In genomic region chr11:93735627-93736026, GRCh38 we compare ENCODE assay signal across 17 cellular contexts. TPM values are rescaled to one million over a fixed set of nuclear protein-coding genes. Genes with fewer than 3 reads are reported as not detected.
A peak's percentile ranks its signal among the peaks of the same experiment; 100 is the strongest.
DNase-seq lines count a peak whose midpoint lies in the region; ATAC-seq, FAIRE-seq and TF ChIP-seq lines count a peak whose summit lies in the region.
"Had no signal": no experiment of that assay in that cellular context is flagged by ENCODE, and none has a peak within 500 bp of the region (broad histone marks: within the 10 kb centered on the region; RNA-seq: fewer than 3 reads in every experiment).

No MANE protein-coding gene starts in this region.

- no peak for TF ChIP-seq RAD21 in GM12878 (IDR thresholded peaks at IDR 0.05; ENCODE audit: insufficient read depth, low read depth, low read length)

- H2BK120ac ChIP-seq in trophoblast cell (ENCODE audit: insufficient read depth, low read length, poor library complexity), result no peak overlapping the region

- POLR2A ChIA-PET in OCI-LY7 (lab: Charles Lee), result interaction anchor here (0.6 to 1.2 kb wide), 4 partner anchors 20 to 748 kb away, joined by 3 to 7 read pairs (median 3); partner anchors contain the start of gene MED17
- POLR2A ChIA-PET in GM12878 (lab: Charles Lee), result interaction anchor here (1.0 to 1.4 kb wide), 3 partner anchors 11 to 74 kb away, joined by 3 to 4 read pairs (median 3); partner anchors contain the start of gene CEP295

- peaks cover 69% of the 10 kb centered on the region for H3K4me1 Mint-ChIP-seq in activated CD8-positive, alpha-beta memory T cell treated with anti-CD3 and anti-CD28 coated beads, Interleukin-2, amount 10 ng/mL, durations not matched to agents 7 days and 5 days

- peaks cover 83% of the 10 kb centered on the region for H3K36me3 Mint-ChIP-seq in activated CD8-positive, alpha-beta memory T cell treated with anti-CD3 and anti-CD28 coated beads, Interleukin-2, amount 10 ng/mL, durations not matched to agents 7 days and 5 days

- no peak for TF ChIP-seq EP300 in GM12878 (IDR thresholded peaks at IDR 0.05; ENCODE audit: borderline replicate concordance in 1 of 2, control insufficient read depth in 1 of 2, low read depth in 2 of 2, low read length in 2 of 2)

- no peaks in the 10 kb centered on the region for H3K9me3 ChIP-seq in OCI-LY7 (ENCODE audit: low read length)
- H3K9me3 ChIP-seq in GM12878 (replicated peaks; ENCODE audit: control insufficient read depth, insufficient read depth, low read length), result no peaks in the 10 kb centered on the region
- H3K9me3 ChIP-seq in trophoblast cell (ENCODE audit: insufficient read depth, low read depth, low read length), result no peaks in the 10 kb centered on the region
- H3K9me3 ChIP-seq: esophagus muscularis mucosa, mucosa of descending colon, tibial artery had no signal

- H3K36me3 ChIP-seq in OCI-LY7 (ENCODE audit: insufficient read depth, low read length) (peaks cover 100% of the 10 kb centered on the region), GM12878 (ENCODE audit: control insufficient read depth in 2 of 2, insufficient read depth in 2 of 2, low read length in 1 of 2) (peaks cover 9 to 37% of the 10 kb centered on the region in 2 experiments), trophoblast cell (ENCODE audit: control insufficient read depth in 1 of 2, insufficient read depth in 2 of 2, low read length in 2 of 2) (peaks cover 16 to 25% of the 10 kb centered on the region in 2 experiments)

- no peak for FAIRE-seq in GM12878 (lab: Jason Lieb, UNC)
- FAIRE-seq: bronchial epithelial cell, GM18507, RCC 7860 had no signal

- CTCF ChIA-PET in activated CD8-positive, alpha-beta memory T cell treated with anti-CD3 and anti-CD28 coated beads, Interleukin-2, amount 10 ng/mL, durations not matched to agents 7 days and 5 days (lab: Charles Lee), result interaction anchor here (0.6 kb wide), 1 partner anchor 73 kb away, joined by 3 read pairs; no protein-coding TSS in a partner anchor
- CTCF ChIA-PET in OCI-LY7 (lab: Charles Lee; ENCODE audit: unreplicated experiment) (interaction anchor here (0.5 kb wide), 1 partner anchor 54 kb away, joined by 3 read pairs; no protein-coding TSS in a partner anchor), GM12878 (lab: Yijun Ruan, JAX) (interaction anchor here (0.5 to 1.8 kb wide), 3 partner anchors 10 to 785 kb away, joined by 3 to 5 read pairs (median 4); partner anchors contain the start of gene MED17)

- H3K4me1 ChIP-seq in OCI-LY7 (ENCODE audit: insufficient read depth, low read length, poor library complexity, severe bottlenecking) (peaks cover 67% of the 10 kb centered on the region), GM12878 (ENCODE audit: control insufficient read depth, insufficient read depth, low read length) (no peaks in the 10 kb centered on the region; the same call in none of the 2 replicates), trophoblast cell (ENCODE audit: control insufficient read depth in 1 of 2, insufficient read depth in 2 of 2, low read length in 2 of 2) (no peaks in the 10 kb centered on the region)

- no peak overlapping the region for H3K14ac ChIP-seq in trophoblast cell (ENCODE audit: low read length)

- no peaks in the 10 kb centered on the region for H3K9me2 ChIP-seq in OCI-LY7 (ENCODE audit: insufficient read depth, low read length)

- no peaks in the 10 kb centered on the region for H3K9me3 Mint-ChIP-seq in activated CD8-positive, alpha-beta memory T cell treated with anti-CD3 and anti-CD28 coated beads, Interleukin-2, amount 10 ng/mL, durations not matched to agents 7 days and 5 days (ENCODE audit: low read depth)

- H4K20me1 ChIP-seq in OCI-LY7 (ENCODE audit: insufficient read depth, low read length) (peaks cover 92% of the 10 kb centered on the region), GM12878 (ENCODE audit: control insufficient read depth, insufficient read depth) (no peaks in the 10 kb centered on the region)

- no peak for DNase-seq in activated CD8-positive, alpha-beta memory T cell treated with anti-CD3 and anti-CD28 coated beads, Interleukin-2, amount 10 ng/mL, durations not matched to agents 7 days and 5 days
- no peak for DNase-seq in activated CD8-positive, alpha-beta memory T cell treated with anti-CD3 and anti-CD28 coated beads, Interleukin-2, amount 50 U/mL, for 48 hours
- no peak for DNase-seq in OCI-LY7 (ENCODE audit: low spot score)
- no peak for DNase-seq in GM12878 (ENCODE audit: low read depth, low spot score)
- no peak for DNase-seq in trophoblast cell
- DNase-seq in SKM-1 treated with dmso at 0.1 percent for 144 hours (lab: John Stamatoyannopoulos, UW; ENCODE audit: unreplicated experiment), result no peak
- DNase-seq in AG08395 (ENCODE audit: low spot score), result no peak
- DNase-seq: activated CD8-positive, alpha-beta memory T cell treated with anti-CD3 and anti-CD28 coated beads, Interleukin-2, amount 50 U/mL, for 4 hours; mucosa of descending colon; NCI-H2171 treated with DMSO at 0.1 percent for 48 hours; right cardiac atrium; tibial artery had no signal

- WGBS in GM12878 (ENCODE audit: insufficient coverage, insufficient replicate concordance, low lambda C conversion rate, missing lambda C conversion rate), result 6% methylated on average over 1 of the region's 1 CpG
- no CpG with 5 or more reads among the region's 1 CpG for WGBS in trophoblast cell (ENCODE audit: extremely low coverage, insufficient coverage, insufficient read length)

- H3K4me2 ChIP-seq in OCI-LY7 (ENCODE audit: low read length) (peak overlapping the region; percentile 87), GM12878 (ENCODE audit: control insufficient read depth, insufficient read depth) (no peak overlapping the region), trophoblast cell (ENCODE audit: low read length) (no peak overlapping the region)

- BruUV-seq in OCI-LY7 (replicated peaks; lab: Mats Ljungman, UMichigan) (no TSS peak), GM12878 (replicated peaks; lab: Mats Ljungman, UMichigan) (no TSS peak)

- H3K27ac ChIP-seq in OCI-LY7 (ENCODE audit: low read depth, low read length, poor library complexity, severe bottlenecking) (no peak overlapping the region), GM12878 (ENCODE audit: control insufficient read depth, insufficient read depth) (no peak overlapping the region), trophoblast cell (ENCODE audit: low read depth, low read length) (no peak overlapping the region)
- H3K27ac ChIP-seq: esophagus muscularis mucosa, tibial artery had no signal

- peaks cover 81% of the 10 kb centered on the region for H3K79me2 ChIP-seq in OCI-LY7 (ENCODE audit: insufficient read depth, low read depth, low read length)
- peaks cover 76% of the 10 kb centered on the region for H3K79me2 ChIP-seq in GM12878 (ENCODE audit: control insufficient read depth, insufficient read depth, low read length)
- H3K79me2 ChIP-seq in trophoblast cell (ENCODE audit: control insufficient read depth, insufficient read depth, low read length, poor library complexity), result peaks cover 4% of the 10 kb centered on the region

- H4K12ac ChIP-seq in trophoblast cell (ENCODE audit: low read depth, low read length), result peak overlapping the region; percentile 30

- H3K23ac ChIP-seq in trophoblast cell (ENCODE audit: low read length), result no peak overlapping the region

- H2AK5ac ChIP-seq in trophoblast cell (ENCODE audit: low read length), result no peak overlapping the region

- intact Hi-C loops in OCI-LY7 (cut with micrococcal nuclease; ENCODE audit: unreplicated experiment), result no loop called here
- intact Hi-C loops in GM12878 (cut with micrococcal nuclease; ENCODE audit: unreplicated experiment), result no loop called here

- ATAC-seq in activated CD8-positive, alpha-beta memory T cell treated with anti-CD3 and anti-CD28 coated beads, Interleukin-2, amount 10 ng/mL, durations not matched to agents 7 days and 5 days, result no peak
- ATAC-seq in GM12878, result no peak
- no peak for ATAC-seq in HG02852 (IDR thresholded peaks at IDR 0.05; ENCODE audit: unreplicated experiment)
- ATAC-seq: mucosa of descending colon, right cardiac atrium had no signal

- in situ Hi-C loops in GM12878 (cut with MboI), result no loop called here

- peak overlapping the region; percentile 72 for H3K27ac Mint-ChIP-seq in activated CD8-positive, alpha-beta memory T cell treated with anti-CD3 and anti-CD28 coated beads, Interleukin-2, amount 10 ng/mL, durations not matched to agents 7 days and 5 days

- no peak overlapping the region for H2AFZ ChIP-seq in OCI-LY7 (ENCODE audit: low read length)
- no peak overlapping the region for H2AFZ ChIP-seq in GM12878 (ENCODE audit: control insufficient read depth, low read depth, low read length)
- H2AFZ ChIP-seq in trophoblast cell (ENCODE audit: insufficient read depth, low read length, poor library complexity), result no peak overlapping the region

- H4K8ac ChIP-seq in trophoblast cell (ENCODE audit: low read depth, low read length), result no peak overlapping the region

- no peaks in the 10 kb centered on the region for H3K27me3 Mint-ChIP-seq in activated CD8-positive, alpha-beta memory T cell treated with anti-CD3 and anti-CD28 coated beads, Interleukin-2, amount 10 ng/mL, durations not matched to agents 7 days and 5 days

- no peak overlapping the region for H2BK5ac ChIP-seq in trophoblast cell (ENCODE audit: low read depth, low read length, poor library complexity)

- H3K27me3 ChIP-seq in GM12878 (replicated peaks in 1 of 2; ENCODE audit: control insufficient read depth in 2 of 2, insufficient read depth in 2 of 2, low read length in 1 of 2) (no peaks in the 10 kb centered on the region), trophoblast cell (ENCODE audit: insufficient read depth, low read length) (no peaks in the 10 kb centered on the region)
- H3K27me3 ChIP-seq: esophagus muscularis mucosa, tibial artery had no signal

- no peak for TF ChIP-seq POLR2A in GM12878 (IDR thresholded peaks at IDR 0.05; ENCODE audit: low read depth, low read length)

- H4K91ac ChIP-seq in trophoblast cell (ENCODE audit: low read depth, low read length), result no peak overlapping the region

- TF ChIP-seq CTCF in OCI-LY7 (conservative IDR thresholded peaks at IDR 0.05; ENCODE audit: low read length) (no peak), GM12878 (IDR thresholded peaks at IDR 0.05 in 2 of 3, conservative IDR thresholded peaks at IDR 0.05 in 1 of 3; ENCODE audit: control insufficient read depth in 2 of 3, extremely low read depth in 1 of 3, insufficient read depth in 1 of 3, low read depth in 3 of 3, low read length in 3 of 3) (no peak)

- H3K4me3 Mint-ChIP-seq in activated CD8-positive, alpha-beta memory T cell treated with anti-CD3 and anti-CD28 coated beads, Interleukin-2, amount 10 ng/mL, durations not matched to agents 7 days and 5 days, result no peak overlapping the region

- H3K18ac ChIP-seq in trophoblast cell (ENCODE audit: low read length), result no peak overlapping the region

- H3K4ac ChIP-seq in trophoblast cell (ENCODE audit: low read depth, low read length), result no peak overlapping the region

- SMC1A ChIA-PET in GM12878 (lab: Charles Lee; ENCODE audit: uncharacterized antibody, unreplicated experiment), result interaction anchor here (0.7 to 7.8 kb wide), 9 partner anchors 9 to 60 kb away, joined by 3 to 74 read pairs (median 4); partner anchors contain the start of gene MED17

- H3K9ac ChIP-seq in GM12878 (ENCODE audit: control insufficient read depth, insufficient read depth, low read length) (no peak overlapping the region), trophoblast cell (ENCODE audit: low read length) (no peak overlapping the region)

- H2BK12ac ChIP-seq in trophoblast cell (ENCODE audit: low read length), result no peak overlapping the region

- peak overlapping the region; percentile 96 for H3K4me3 ChIP-seq in OCI-LY7 (ENCODE audit: low read depth, low read length, poor library complexity, severe bottlenecking)
- peak overlapping the region; percentile 76 for H3K4me3 ChIP-seq in GM12878
- H3K4me3 ChIP-seq in trophoblast cell (ENCODE audit: low read depth, low read length), result no peak overlapping the region
- H3K4me3 ChIP-seq: esophagus muscularis mucosa, mucosa of descending colon, tibial artery had no signal

- RAD21 ChIA-PET in GM12878 (lab: Charles Lee; ENCODE audit: unreplicated experiment), result interaction anchor here (1.1 to 4.5 kb wide), 2 partner anchors 9 to 48 kb away, joined by 4 to 15 read pairs; partner anchors contain the start of gene MED17

- H3K79me1 ChIP-seq in trophoblast cell (ENCODE audit: low read length), result peaks cover 3% of the 10 kb centered on the region

RNA-seq across cellular contexts. Expression of gene TAF1D, which starts 5.7 kb away (rescaled TPM):
- 100 to 1,000 TPM; 201 to 221 TPM for total RNA-seq in activated CD8-positive, alpha-beta memory T cell treated with anti-CD3 and anti-CD28 coated beads, Interleukin-2, amount 10 ng/mL, durations not matched to agents 7 days and 5 days
- 201 and 206 TPM in 2 replicates for total RNA-seq in OCI-LY7 (2014; rRNA removed; shearing (Covaris generic))
- 276 and 285 TPM in 2 replicates for total RNA-seq in OCI-LY7 (2022)
- total RNA-seq in GM12878 (2013; cell fraction: nucleolus; rRNA removed), result 793 and 868 TPM in 2 replicates
- total RNA-seq in GM12878 (2014; rRNA removed), result 191 and 254 TPM in 2 replicates
- total RNA-seq in GM12878 (2014; rRNA removed; fragmentation: Illumina TruSeq; extraction: Trizol), result 301 and 314 TPM in 2 replicates
- 180 and 206 TPM in 2 replicates for total RNA-seq in GM12878 (2021)
- polyA plus RNA-seq in GM12878 (2011; ENCODE audit: low read depth), result 109 TPM
- polyA plus RNA-seq in GM12878 (2011; rRNA removed), result 224 and 373 TPM in 2 replicates
- polyA plus RNA-seq in GM12878 (2011; cell fraction: cytosol; rRNA removed), result 52.9 and 55.8 TPM in 2 replicates
- polyA plus RNA-seq in GM12878 (2011; cell fraction: nucleus; rRNA removed), result 359 and 420 TPM in 2 replicates
- 132 and 157 TPM in 2 replicates for polyA plus RNA-seq in GM12878 (2012)
- 270 and 380 TPM in 2 replicates for polyA plus RNA-seq in GM12878 (2014; fragmentation: Illumina TruSeq; extraction: Trizol)
- polyA plus RNA-seq in GM12878 (2014; fragmentation: Nextera tagmentation; extraction: Ambion mirVana), result 100 to 1,000 TPM; 112 to 181 TPM
- 179 and 220 TPM in 2 replicates for polyA plus RNA-seq in GM12878 (2014; rRNA removed)
- 100 to 1,000 TPM; 101 to 110 TPM for polyA plus RNA-seq in GM12878 (2016; fragmentation: Nextera tagmentation; extraction: Ambion mirVana)
- 91.2 and 125 TPM in 2 replicates for polyA minus RNA-seq in GM12878 (2011; rRNA and poly(A)+ RNA removed)
- 60.7 and 72.5 TPM in 2 replicates for polyA minus RNA-seq in GM12878 (2011; cell fraction: cytosol; rRNA and poly(A)+ RNA removed)
- 233 and 316 TPM in 2 replicates for polyA minus RNA-seq in GM12878 (2011; cell fraction: nucleus; rRNA and poly(A)+ RNA removed)
- 148 and 162 TPM in 2 replicates for polyA plus RNA-seq in trophoblast cell (2013)

RNA-seq across cellular contexts. Expression of gene C11orf54, which starts 5.8 kb away (rescaled TPM):
- 10 to 100 TPM; 17.1 to 18.3 TPM for total RNA-seq in activated CD8-positive, alpha-beta memory T cell treated with anti-CD3 and anti-CD28 coated beads, Interleukin-2, amount 10 ng/mL, durations not matched to agents 7 days and 5 days
- 25.8 and 29.5 TPM in 2 replicates for total RNA-seq in OCI-LY7 (2014; rRNA removed; shearing (Covaris generic))
- 35.5 and 42.7 TPM in 2 replicates for total RNA-seq in OCI-LY7 (2022)
- 53.1 and 63.8 TPM in 2 replicates for total RNA-seq in GM12878 (2013; cell fraction: nucleolus; rRNA removed)
- 15.1 and 22.1 TPM in 2 replicates for total RNA-seq in GM12878 (2014; rRNA removed)
- total RNA-seq in GM12878 (2014; rRNA removed; fragmentation: Illumina TruSeq; extraction: Trizol), result 22.5 and 23.6 TPM in 2 replicates
- 15.2 and 19.1 TPM in 2 replicates for total RNA-seq in GM12878 (2021)
- 12.3 TPM for polyA plus RNA-seq in GM12878 (2011; ENCODE audit: low read depth)
- polyA plus RNA-seq in GM12878 (2011; rRNA removed), result 32.3 and 58.3 TPM in 2 replicates
- polyA plus RNA-seq in GM12878 (2011; cell fraction: cytosol; rRNA removed), result 10.6 and 15.4 TPM in 2 replicates
- 11.7 and 12.5 TPM in 2 replicates for polyA plus RNA-seq in GM12878 (2011; cell fraction: nucleus; rRNA removed)
- 14.5 and 18.4 TPM in 2 replicates for polyA plus RNA-seq in GM12878 (2012)
- polyA plus RNA-seq in GM12878 (2014; fragmentation: Illumina TruSeq; extraction: Trizol), result 26.2 and 33.2 TPM in 2 replicates
- polyA plus RNA-seq in GM12878 (2014; fragmentation: Nextera tagmentation; extraction: Ambion mirVana), result 10 to 100 TPM; 31.3 to 31.5 TPM
- 15.9 and 19.2 TPM in 2 replicates for polyA plus RNA-seq in GM12878 (2014; rRNA removed)
- 10 to 100 TPM; 27.4 to 30.4 TPM for polyA plus RNA-seq in GM12878 (2016; fragmentation: Nextera tagmentation; extraction: Ambion mirVana)
- polyA minus RNA-seq in GM12878 (2011; rRNA and poly(A)+ RNA removed), result 16.4 and 109 TPM in 2 replicates
- polyA minus RNA-seq in GM12878 (2011; cell fraction: cytosol; rRNA and poly(A)+ RNA removed), result 6.9 and 7.2 TPM in 2 replicates
- 6.8 and 10.5 TPM in 2 replicates for polyA minus RNA-seq in GM12878 (2011; cell fraction: nucleus; rRNA and poly(A)+ RNA removed)
- 11.3 and 12.1 TPM in 2 replicates for polyA plus RNA-seq in trophoblast cell (2013)

RNA-seq across cellular contexts. Expression of gene MED17, which starts 48.5 kb away (rescaled TPM):
- total RNA-seq in activated CD8-positive, alpha-beta memory T cell treated with anti-CD3 and anti-CD28 coated beads, Interleukin-2, amount 10 ng/mL, durations not matched to agents 7 days and 5 days, result 10 to 100 TPM; 38.8 to 47.2 TPM
- 21.8 and 23.0 TPM in 2 replicates for total RNA-seq in OCI-LY7 (2014; rRNA removed; shearing (Covaris generic))
- total RNA-seq in OCI-LY7 (2022), result 31.1 and 33.3 TPM in 2 replicates
- total RNA-seq in GM12878 (2013; cell fraction: nucleolus; rRNA removed), result 97.7 and 110 TPM in 2 replicates
- total RNA-seq in GM12878 (2014; rRNA removed), result 27.8 and 30.8 TPM in 2 replicates
- 29.2 and 30.8 TPM in 2 replicates for total RNA-seq in GM12878 (2014; rRNA removed; fragmentation: Illumina TruSeq; extraction: Trizol)
- 34.9 and 38.7 TPM in 2 replicates for total RNA-seq in GM12878 (2021)
- 6.8 TPM for polyA plus RNA-seq in GM12878 (2011; ENCODE audit: low read depth)
- polyA plus RNA-seq in GM12878 (2011; rRNA removed), result 23.3 and 28.3 TPM in 2 replicates
- 10.9 and 13.4 TPM in 2 replicates for polyA plus RNA-seq in GM12878 (2011; cell fraction: cytosol; rRNA removed)
- polyA plus RNA-seq in GM12878 (2011; cell fraction: nucleus; rRNA removed), result 28.1 and 30.9 TPM in 2 replicates
- polyA plus RNA-seq in GM12878 (2012), result 8.1 and 13.2 TPM in 2 replicates
- 28.8 and 36.1 TPM in 2 replicates for polyA plus RNA-seq in GM12878 (2014; fragmentation: Illumina TruSeq; extraction: Trizol)
- 10 to 100 TPM in 1 of 2 experiments, 1 to 10 TPM in 1; 7.3 to 12.4 TPM for polyA plus RNA-seq in GM12878 (2014; fragmentation: Nextera tagmentation; extraction: Ambion mirVana)
- polyA plus RNA-seq in GM12878 (2014; rRNA removed), result 23.2 and 25.9 TPM in 2 replicates
- 10 to 100 TPM; 30.0 to 32.1 TPM for polyA plus RNA-seq in GM12878 (2016; fragmentation: Nextera tagmentation; extraction: Ambion mirVana)
- 20.8 and 33.4 TPM in 2 replicates for polyA minus RNA-seq in GM12878 (2011; rRNA and poly(A)+ RNA removed)
- polyA minus RNA-seq in GM12878 (2011; cell fraction: cytosol; rRNA and poly(A)+ RNA removed), result 12.6 and 12.7 TPM in 2 replicates
- polyA minus RNA-seq in GM12878 (2011; cell fraction: nucleus; rRNA and poly(A)+ RNA removed), result 35.5 and 66.6 TPM in 2 replicates
- 22.5 and 23.6 TPM in 2 replicates for polyA plus RNA-seq in trophoblast cell (2013)
